In the genomic region with DNA sequence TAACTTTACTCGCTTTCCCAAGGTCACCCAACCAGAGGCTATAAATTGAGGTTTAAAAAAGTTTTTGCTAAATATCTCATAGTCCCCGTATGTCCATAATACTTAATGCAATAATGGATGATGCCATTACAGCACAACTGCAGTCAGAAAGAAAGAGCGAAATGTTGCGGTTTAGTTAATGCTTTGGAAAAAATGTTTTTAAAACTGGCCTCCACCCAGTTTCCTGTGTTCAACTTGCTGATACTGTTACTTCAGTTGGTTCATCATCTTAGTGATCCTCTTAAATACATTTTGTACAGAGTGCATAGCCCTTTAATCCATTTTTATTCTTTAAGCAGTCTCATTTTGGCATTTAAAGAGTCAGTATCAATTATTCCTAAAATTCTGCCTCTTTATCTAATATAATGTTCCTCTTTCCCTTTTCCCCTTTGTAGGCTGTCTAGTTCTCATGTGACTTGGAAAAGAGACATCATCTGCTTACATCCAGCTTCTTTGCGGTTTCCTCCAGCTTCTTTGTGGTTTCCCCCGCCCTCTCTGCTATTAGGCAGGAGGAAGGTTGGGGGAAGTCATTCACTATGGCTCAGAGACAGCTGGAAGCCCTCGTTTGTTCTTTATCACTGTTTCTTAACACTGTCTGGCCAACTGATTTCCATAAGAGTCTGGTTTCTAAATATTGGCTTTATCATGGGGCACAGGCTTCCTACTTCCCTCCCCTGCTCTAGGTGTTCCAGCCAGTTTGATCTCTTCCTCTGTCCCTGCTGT, we compare ENCODE assay signal across 9 cellular contexts.
A peak's percentile ranks its signal among the peaks of the same experiment; 100 is the strongest.
DNase-seq lines count a peak whose midpoint lies in the region; ATAC-seq and TF ChIP-seq lines count a peak whose summit lies in the region.
"Had no signal": no experiment of that assay in that cellular context is flagged by ENCODE, and none has a peak within 500 bp of the region (broad histone marks: within the 10 kb centered on the region; RNA-seq: fewer than 3 reads in every experiment).

No MANE protein-coding gene starts in this region.

- TF ChIP-seq POLR2A in NB4 (IDR thresholded peaks at IDR 0.05; ENCODE audit: extremely low read depth, insufficient read length) = no peak

- peaks cover 0 to 68% (median 0%) of the 10 kb centered on the region in 11 experiments; a peak in 7 of 22 replicates for H3K27me3 ChIP-seq in BLaER1 treated with 17β-estradiol and CSF1 and Interleukin-3, amounts not matched to agents 10 nM and 100 nM

- no peaks in the 10 kb centered on the region for H3K36me3 Mint-ChIP-seq in activated T-cell treated with anti-CD3 and anti-CD28 coated beads, Interleukin-2, amount 50 U/mL, for 72 hours (ENCODE audit: insufficient read depth in 2 of 2)

- H3K4me3 Mint-ChIP-seq in activated T-cell treated with anti-CD3 and anti-CD28 coated beads, Interleukin-2, amount 50 U/mL, for 72 hours = no peak overlapping the region

- H3K4me1 Mint-ChIP-seq in activated T-cell treated with anti-CD3 and anti-CD28 coated beads, Interleukin-2, amount 50 U/mL, for 72 hours (ENCODE audit: low read depth) = peaks cover 6% of the 10 kb centered on the region

- no peak overlapping the region for H3K4me3 ChIP-seq in BLaER1 treated with 17β-estradiol and CSF1 and Interleukin-3, amounts not matched to agents 10 nM and 100 nM
- H3K4me3 ChIP-seq in NB4 (ENCODE audit: low read depth, low read length) (no peak overlapping the region), cardiac fibroblast (replicated peaks in 1 of 2; ENCODE audit: low read depth in 2 of 2, low read length in 2 of 2) (no peak overlapping the region), mucosa of descending colon (no peak overlapping the region)

- H3K27ac ChIP-seq in BLaER1 treated with 17β-estradiol and CSF1 and Interleukin-3, amounts not matched to agents 10 nM and 100 nM = peak overlapping the region in 9 of 11 experiments; percentile 36 to 70 (median 55); a peak in 18 of 22 replicates

- peaks cover 20 to 49% (median 25%) of the 10 kb centered on the region in 10 experiments for H3K4me1 ChIP-seq in BLaER1 treated with 17β-estradiol and CSF1 and Interleukin-3, amounts not matched to agents 10 nM and 100 nM
- no peaks in the 10 kb centered on the region for H3K4me1 ChIP-seq in mucosa of descending colon (ENCODE audit: low read depth)

- H4K20me1 ChIP-seq in BLaER1 treated with 17β-estradiol and CSF1 and Interleukin-3, amounts not matched to agents 10 nM and 100 nM = peaks cover 0 to 8% (median 0%) of the 10 kb centered on the region in 11 experiments; a peak in 2 of 22 replicates

- intact Hi-C loops in mucosa of descending colon (cut with DNase I, micrococcal nuclease) = no loop called here

- TF ChIP-seq CTCF in NB4 (IDR thresholded peaks at IDR 0.05; ENCODE audit: low read depth, low read length) = no peak
- no peak for TF ChIP-seq CTCF in cardiac fibroblast (IDR thresholded peaks at IDR 0.05; ENCODE audit: low read depth, low read length)
- TF ChIP-seq CTCF in mucosa of descending colon (IDR thresholded peaks at IDR 0.05) = no peak

- H3K27me3 Mint-ChIP-seq in activated T-cell treated with anti-CD3 and anti-CD28 coated beads, Interleukin-2, amount 50 U/mL, for 72 hours (ENCODE audit: low read depth) = peaks cover 18% of the 10 kb centered on the region

- H3K36me3 ChIP-seq in BLaER1 treated with 17β-estradiol and CSF1 and Interleukin-3, amounts not matched to agents 10 nM and 100 nM = no peaks in the 10 kb centered on the region
- no peaks in the 10 kb centered on the region for H3K36me3 ChIP-seq in mucosa of descending colon (ENCODE audit: low read depth)

- ATAC-seq in mucosa of descending colon = peak; percentile 60
- ATAC-seq in HG03025 (IDR thresholded peaks at IDR 0.05; ENCODE audit: low FRiP score, unreplicated experiment) = no peak
- ATAC-seq in activated T-cell treated with anti-CD3 and anti-CD28 coated beads, Interleukin-2, amount 50 U/mL, for 72 hours (replicated peaks in 1 of 2) = no peak
- ATAC-seq in GM21423 (IDR thresholded peaks at IDR 0.05; ENCODE audit: unreplicated experiment) = no peak

- no peaks in the 10 kb centered on the region for H3K9me3 Mint-ChIP-seq in activated T-cell treated with anti-CD3 and anti-CD28 coated beads, Interleukin-2, amount 50 U/mL, for 72 hours

- peak overlapping the region in 2 of 11 experiments; percentile 0 to 1; a peak in 5 of 22 replicates for H3K9ac ChIP-seq in BLaER1 treated with 17β-estradiol and CSF1 and Interleukin-3, amounts not matched to agents 10 nM and 100 nM

- peak overlapping the region; percentile 39 to 88 (median 63) for H3K4me2 ChIP-seq in BLaER1 treated with 17β-estradiol and CSF1 and Interleukin-3, amounts not matched to agents 10 nM and 100 nM

- peak; percentile 79 for DNase-seq in NB4 (ENCODE audit: low read depth)
- DNase-seq in cardiac fibroblast (ENCODE audit: low read depth in 2 of 2) = peak; percentile 87 to 92
- DNase-seq in mucosa of descending colon = peak in 1 of 3 donors; percentile 29
- no peak for DNase-seq in anterior cingulate cortex (lab: John Stamatoyannopoulos, UW)
- no peak for DNase-seq in activated T-cell treated with anti-CD3 and anti-CD28 coated beads, Interleukin-2, amount 50 U/mL, for 72 hours
- DNase-seq: effector CD8-positive, alpha-beta T cell had no signal

- no peak overlapping the region for H3K27ac Mint-ChIP-seq in activated T-cell treated with anti-CD3 and anti-CD28 coated beads, Interleukin-2, amount 50 U/mL, for 72 hours

- peaks cover 0 to 6% (median 0%) of the 10 kb centered on the region in 11 experiments; a peak in 3 of 22 replicates for H3K9me3 ChIP-seq in BLaER1 treated with 17β-estradiol and CSF1 and Interleukin-3, amounts not matched to agents 10 nM and 100 nM (replicated peaks in 1 of 11)
- no peaks in the 10 kb centered on the region for H3K9me3 ChIP-seq in mucosa of descending colon

Comparison
In these comparisons a context has a peak if more than half of its experiments do, and no peak if none do; other contexts are left out.
1. DNase-seq: peak in NB4 (single experiment) and cardiac fibroblast (2 of 2); none in anterior cingulate cortex (0 of 58) and activated T-cell treated with anti-CD3 and anti-CD28 coated beads, Interleukin-2, amount 50 U/mL, for 72 hours (0 of 2).